20 cellular contexts compared by ENCODE assay signal in genomic region chr16:11073407-11073806, GRCh38.
A peak's percentile ranks its signal among the peaks of the same experiment; 100 is the strongest.
DNase-seq lines count a peak whose midpoint lies in the region; ATAC-seq and TF ChIP-seq lines count a peak whose summit lies in the region.
"Had no signal": no experiment of that assay in that cellular context is flagged by ENCODE, and none has a peak within 500 bp of the region (broad histone marks: within the 10 kb centered on the region; RNA-seq: fewer than 3 reads in every experiment).

No MANE protein-coding gene starts in this region.

- H3K9me3 ChIP-seq in HEK293 (ENCODE audit: control insufficient read depth, insufficient read depth, low read depth, low read length): no peaks in the 10 kb centered on the region
- H3K9me3 ChIP-seq: heart left ventricle, spleen, suprapubic skin had no signal

- no peaks in the 10 kb centered on the region for H3K4me1 ChIP-seq in HEK293 (ENCODE audit: control insufficient read depth, insufficient read depth, low read length)

- no peak for TF ChIP-seq CTCF in HEK293 (tag by site-specific recombination; IDR thresholded peaks at IDR 0.05)
- no peak for TF ChIP-seq CTCF in neural crest cell (conservative IDR thresholded peaks at IDR 0.05)

- POLR2A ChIA-PET in activated CD4-positive, alpha-beta T cell treated with anti-CD3 and anti-CD28 coated beads for 36 hours (lab: Charles Lee): no interaction called here
- POLR2A ChIA-PET in HEK293 (lab: Yijun Ruan, JAX): no interaction called here

- H3K36me3 Mint-ChIP-seq in activated CD4-positive, alpha-beta T cell treated with anti-CD3 and anti-CD28 coated beads for 36 hours (ENCODE audit: low read depth): peaks cover 32% of the 10 kb centered on the region
- H3K36me3 Mint-ChIP-seq in activated naive CD8-positive, alpha-beta T cell treated with anti-CD3 and anti-CD28 coated beads for 36 hours: peaks cover 18% of the 10 kb centered on the region
- H3K36me3 Mint-ChIP-seq in neural crest cell (ENCODE audit: low read depth): no peaks in the 10 kb centered on the region

- DNase-seq in activated CD4-positive, alpha-beta T cell treated with anti-CD3 and anti-CD28 coated beads for 36 hours: no peak
- no peak for DNase-seq in activated CD4-positive, alpha-beta T cell treated with anti-CD3 and anti-CD28 coated beads for 4 hours
- DNase-seq in activated naive CD8-positive, alpha-beta T cell treated with anti-CD3 and anti-CD28 coated beads for 36 hours: no peak
- no peak for DNase-seq in neural crest cell (ENCODE audit: low read depth, low spot score)
- DNase-seq in UCSD-AML1 (lab: John Stamatoyannopoulos, UW; ENCODE audit: unreplicated experiment): no peak
- no peak for DNase-seq in NCI-H2196 treated with DMSO at 0.1 percent for 48 hours (lab: John Stamatoyannopoulos, UW; ENCODE audit: unreplicated experiment)
- DNase-seq: CD4-positive, alpha-beta memory T cell; NCI-H1048; NCI-H1930; nucleus accumbens; retina; spleen; stimulated activated CD4-positive, alpha-beta T cell treated with anti-CD3 and anti-CD28 coated beads, Interleukin-4, amount 100 ng/mL, for 4 hours; T-cell had no signal

- no peak overlapping the region for H3K4me3 Mint-ChIP-seq in activated CD4-positive, alpha-beta T cell treated with anti-CD3 and anti-CD28 coated beads for 36 hours
- H3K4me3 Mint-ChIP-seq in activated naive CD8-positive, alpha-beta T cell treated with anti-CD3 and anti-CD28 coated beads for 36 hours: peak overlapping the region; percentile 5
- H3K4me3 Mint-ChIP-seq in neural crest cell: no peak overlapping the region
- H3K4me3 Mint-ChIP-seq: T-cell had no signal

- intact Hi-C loops in activated CD4-positive, alpha-beta T cell treated with anti-CD3 and anti-CD28 coated beads for 36 hours (cut with DNase I, micrococcal nuclease): no loop called here

- CTCF ChIA-PET in activated CD4-positive, alpha-beta T cell treated with anti-CD3 and anti-CD28 coated beads for 36 hours (lab: Charles Lee): interaction anchor here (0.5 to 1.3 kb wide), 2 partner anchors 101 to 102 kb away, joined by 3 to 4 read pairs; no protein-coding TSS in a partner anchor
- CTCF ChIA-PET in HEK293 (lab: Yijun Ruan, JAX): interaction anchor here (0.7 to 1.2 kb wide), 2 partner anchors 182 to 733 kb away, joined by 3 to 4 read pairs; no protein-coding TSS in a partner anchor

- no peak overlapping the region for H3K27ac ChIP-seq in HEK293 (ENCODE audit: extremely low read depth, low read depth, low read length)
- H3K27ac ChIP-seq: heart left ventricle, KMS-11, spleen, suprapubic skin had no signal

- peak overlapping the region; percentile 35 for H3K27ac Mint-ChIP-seq in activated CD4-positive, alpha-beta T cell treated with anti-CD3 and anti-CD28 coated beads for 36 hours
- H3K27ac Mint-ChIP-seq in activated naive CD8-positive, alpha-beta T cell treated with anti-CD3 and anti-CD28 coated beads for 36 hours: peak overlapping the region; percentile 10
- H3K27ac Mint-ChIP-seq in neural crest cell (ENCODE audit: unreplicated experiment): peak overlapping the region; percentile 82

- no peaks in the 10 kb centered on the region; a peak in 1 of 3 replicates for H3K36me3 ChIP-seq in HEK293 (ENCODE audit: control insufficient read depth in 2 of 2, insufficient read depth in 1 of 2, low read length in 2 of 2)

- H3K9me3 Mint-ChIP-seq in activated CD4-positive, alpha-beta T cell treated with anti-CD3 and anti-CD28 coated beads for 36 hours (ENCODE audit: low read depth): no peaks in the 10 kb centered on the region
- H3K9me3 Mint-ChIP-seq in activated naive CD8-positive, alpha-beta T cell treated with anti-CD3 and anti-CD28 coated beads for 36 hours: no peaks in the 10 kb centered on the region
- no peaks in the 10 kb centered on the region for H3K9me3 Mint-ChIP-seq in neural crest cell
- H3K9me3 Mint-ChIP-seq: T-cell had no signal

- no peak overlapping the region for H3K4me3 ChIP-seq in HEK293 (ENCODE audit: low read depth, low read length)
- H3K4me3 ChIP-seq: heart left ventricle, spleen, suprapubic skin had no signal

- ATAC-seq in activated CD4-positive, alpha-beta T cell treated with anti-CD3 and anti-CD28 coated beads for 36 hours: no peak
- ATAC-seq in GM21737 (IDR thresholded peaks at IDR 0.05; ENCODE audit: unreplicated experiment): no peak
- ATAC-seq: heart left ventricle, left lobe of liver, T-cell had no signal

- no peaks in the 10 kb centered on the region for H3K27me3 Mint-ChIP-seq in activated CD4-positive, alpha-beta T cell treated with anti-CD3 and anti-CD28 coated beads for 36 hours
- H3K27me3 Mint-ChIP-seq in activated naive CD8-positive, alpha-beta T cell treated with anti-CD3 and anti-CD28 coated beads for 36 hours: no peaks in the 10 kb centered on the region
- H3K27me3 Mint-ChIP-seq in neural crest cell (ENCODE audit: low read depth): no peaks in the 10 kb centered on the region
- H3K27me3 Mint-ChIP-seq: CD4-positive, alpha-beta memory T cell; T-cell had no signal

- peaks cover 69% of the 10 kb centered on the region for H3K4me1 Mint-ChIP-seq in activated CD4-positive, alpha-beta T cell treated with anti-CD3 and anti-CD28 coated beads for 36 hours
- H3K4me1 Mint-ChIP-seq in activated naive CD8-positive, alpha-beta T cell treated with anti-CD3 and anti-CD28 coated beads for 36 hours: peaks cover 61% of the 10 kb centered on the region
- H3K4me1 Mint-ChIP-seq in neural crest cell: no peaks in the 10 kb centered on the region

TF ChIP-seq in HEK293, 187 proteins besides CTCF, POLR2A, EP300 and RAD21:
- TF ChIP-seq ZNF776 (tag by site-specific recombination; IDR thresholded peaks at IDR 0.05; ENCODE audit: borderline replicate concordance) (no peak), ZNF670 (tag by site-specific recombination; IDR thresholded peaks at IDR 0.05; ENCODE audit: low read depth) (no peak), ZNF366 (tag by site-specific recombination; conservative IDR thresholded peaks at IDR 0.05) (no peak), BCL11B (tag by site-specific recombination; IDR thresholded peaks at IDR 0.05; ENCODE audit: low read depth) (no peak), ZFHX2 (tag by site-specific recombination; conservative IDR thresholded peaks at IDR 0.05) (peak; percentile 82), ZSCAN4 (tag by site-specific recombination; IDR thresholded peaks at IDR 0.05) (no peak), EGR2 (tag by site-specific recombination; IDR thresholded peaks at IDR 0.05; ENCODE audit: low read depth) (peak; percentile 86), ZNF404 (tag by site-specific recombination; IDR thresholded peaks at IDR 0.05) (no peak), ZNF707 (tag by site-specific recombination; IDR thresholded peaks at IDR 0.05) (no peak), ZNF664 (tag by site-specific recombination; IDR thresholded peaks at IDR 0.05) (no peak), ZNF660 (tag by site-specific recombination; IDR thresholded peaks at IDR 0.05) (no peak), ZNF211 (tag by site-specific recombination; IDR thresholded peaks at IDR 0.05; ENCODE audit: low read depth) (no peak), ZNF169 (tag by site-specific recombination; IDR thresholded peaks at IDR 0.05) (no peak), ZNF529 (tag by site-specific recombination; IDR thresholded peaks at IDR 0.05; ENCODE audit: insufficient replicate concordance) (no peak)

Comparison
In these comparisons a context has a peak if more than half of its experiments do, and no peak if none do; other contexts are left out.
1. H3K27ac Mint-ChIP-seq: peak in every context shown above with its lines; median percentile 82 in neural crest cell; 35 in activated CD4-positive, alpha-beta T cell treated with anti-CD3 and anti-CD28 coated beads for 36 hours; 10 in activated naive CD8-positive, alpha-beta T cell treated with anti-CD3 and anti-CD28 coated beads for 36 hours.